Comparison of ENCODE assay signal across 26 cellular contexts in the genomic region with DNA sequence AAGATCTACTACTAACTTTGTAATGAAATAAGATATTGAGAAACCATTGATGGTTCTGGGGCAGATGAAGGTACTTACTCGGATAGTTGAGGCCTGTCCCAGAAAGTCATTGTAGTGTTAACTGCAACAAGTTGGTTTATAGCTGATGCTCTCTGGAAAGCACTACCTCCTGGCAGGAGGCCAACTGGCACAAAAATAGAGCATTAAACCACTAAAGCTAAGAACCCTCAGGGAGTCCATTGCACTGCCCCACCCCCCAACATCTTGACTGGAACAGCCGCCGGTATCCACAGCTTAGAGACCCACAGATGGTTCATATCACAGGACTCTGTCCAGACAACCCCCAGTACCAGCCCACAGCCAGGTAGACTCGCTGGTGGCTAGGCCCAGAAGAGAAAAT.
"Had no signal": no experiment of that assay in that cellular context is flagged by ENCODE, and none has a peak within 500 bp of the region (broad histone marks: within the 10 kb centered on the region; RNA-seq: fewer than 3 reads in every experiment).

No MANE protein-coding gene starts in this region.

- H3K27me3 Mint-ChIP-seq: activated CD8-positive, alpha-beta T cell treated with anti-CD3 and anti-CD28 coated beads for 36 hours; activated naive CD4-positive, alpha-beta T cell treated with anti-CD3 and anti-CD28 coated beads, Interleukin-2, amount 50 U/mL, for 24 hours; activated naive CD8-positive, alpha-beta T cell treated with anti-CD3 and anti-CD28 coated beads, Interleukin-2, amount 50 U/mL, for 24 hours; memory B cell; stimulated activated naive CD8-positive, alpha-beta T cell treated with anti-CD3 and anti-CD28 coated beads, Interleukin-15, Interleukin-2, amounts not matched to agents 100 ng/mL and 50 ng/mL, for 24 hours had no signal

- H3K27ac Mint-ChIP-seq: activated CD8-positive, alpha-beta memory T cell treated with anti-CD3 and anti-CD28 coated beads, Interleukin-2, amount 10 ng/mL, durations not matched to agents 7 days and 5 days; activated CD8-positive, alpha-beta T cell treated with anti-CD3 and anti-CD28 coated beads for 36 hours; activated naive CD4-positive, alpha-beta T cell treated with anti-CD3 and anti-CD28 coated beads, Interleukin-2, amount 50 U/mL, for 24 hours; activated naive CD8-positive, alpha-beta T cell treated with anti-CD3 and anti-CD28 coated beads, Interleukin-2, amount 50 U/mL, for 24 hours; activated T-helper 2 cell treated with anti-CD3 and anti-CD28 coated beads, Interferon-gamma antibody, Interleukin-2, Interleukin-4, amounts not matched to agents 10 μg/mL and 5 μg/mL and 100 μg/mL, durations not matched to agents 14 hours and 24 hours and 36 hours; memory B cell; naive thymus-derived CD8-positive, alpha-beta T cell; stimulated activated effector memory CD8-positive, alpha-beta T cell treated with anti-CD3 and anti-CD28 coated beads, Interleukin-12 subunit alpha, Interleukin-12 subunit beta, amount 100 ng/mL, for 72 hours; stimulated activated naive CD8-positive, alpha-beta T cell treated with anti-CD3 and anti-CD28 coated beads, Interleukin-15, Interleukin-2, amounts not matched to agents 100 ng/mL and 50 ng/mL, for 24 hours had no signal

- H3K36me3 ChIP-seq: gastroesophageal sphincter, heart left ventricle, pancreas, sigmoid colon, thoracic aorta had no signal

- H3K36me3 Mint-ChIP-seq: activated CD8-positive, alpha-beta memory T cell treated with anti-CD3 and anti-CD28 coated beads, Interleukin-2, amount 10 ng/mL, durations not matched to agents 7 days and 5 days; activated naive CD4-positive, alpha-beta T cell treated with anti-CD3 and anti-CD28 coated beads, Interleukin-2, amount 50 U/mL, for 24 hours; memory B cell; naive thymus-derived CD8-positive, alpha-beta T cell; stimulated activated effector memory CD8-positive, alpha-beta T cell treated with anti-CD3 and anti-CD28 coated beads, Interleukin-12 subunit alpha, Interleukin-12 subunit beta, amount 100 ng/mL, for 72 hours had no signal

- H3K27ac ChIP-seq: gastroesophageal sphincter, heart left ventricle, pancreas, psoas muscle, sigmoid colon, thoracic aorta had no signal

- H3K9me3 ChIP-seq: pancreas, psoas muscle, thoracic aorta had no signal

- H3K27me3 ChIP-seq: gastroesophageal sphincter, heart left ventricle, pancreas, sigmoid colon had no signal

- H3K4me1 Mint-ChIP-seq: activated CD8-positive, alpha-beta memory T cell treated with anti-CD3 and anti-CD28 coated beads, Interleukin-2, amount 10 ng/mL, durations not matched to agents 7 days and 5 days; activated naive CD4-positive, alpha-beta T cell treated with anti-CD3 and anti-CD28 coated beads, Interleukin-2, amount 50 U/mL, for 24 hours; activated naive CD8-positive, alpha-beta T cell treated with anti-CD3 and anti-CD28 coated beads, Interleukin-2, amount 50 U/mL, for 24 hours; memory B cell; naive thymus-derived CD8-positive, alpha-beta T cell; neural crest cell; stimulated activated effector memory CD8-positive, alpha-beta T cell treated with anti-CD3 and anti-CD28 coated beads, Interleukin-12 subunit alpha, Interleukin-12 subunit beta, amount 100 ng/mL, for 72 hours had no signal

- ATAC-seq: activated CD8-positive, alpha-beta memory T cell treated with anti-CD3 and anti-CD28 coated beads, Interleukin-2, amount 10 ng/mL, durations not matched to agents 7 days and 5 days; activated CD8-positive, alpha-beta T cell treated with anti-CD3 and anti-CD28 coated beads for 36 hours; activated naive CD8-positive, alpha-beta T cell treated with anti-CD3 and anti-CD28 coated beads, Interleukin-2, amount 50 U/mL, for 24 hours; gastroesophageal sphincter; heart left ventricle; naive thymus-derived CD8-positive, alpha-beta T cell; pancreas; psoas muscle; stimulated activated effector memory CD8-positive, alpha-beta T cell treated with anti-CD3 and anti-CD28 coated beads, Interleukin-12 subunit alpha, Interleukin-12 subunit beta, amount 100 ng/mL, for 72 hours had no signal

- H3K4me1 ChIP-seq: gastroesophageal sphincter, heart left ventricle, pancreas, psoas muscle, sigmoid colon had no signal

- H3K4me3 Mint-ChIP-seq: activated CD8-positive, alpha-beta memory T cell treated with anti-CD3 and anti-CD28 coated beads, Interleukin-2, amount 10 ng/mL, durations not matched to agents 7 days and 5 days; activated CD8-positive, alpha-beta T cell treated with anti-CD3 and anti-CD28 coated beads for 36 hours; activated naive CD4-positive, alpha-beta T cell treated with anti-CD3 and anti-CD28 coated beads, Interleukin-2, amount 50 U/mL, for 24 hours; activated naive CD8-positive, alpha-beta T cell treated with anti-CD3 and anti-CD28 coated beads, Interleukin-2, amount 50 U/mL, for 24 hours; memory B cell; naive thymus-derived CD8-positive, alpha-beta T cell; neural crest cell; stimulated activated effector memory CD8-positive, alpha-beta T cell treated with anti-CD3 and anti-CD28 coated beads, Interleukin-12 subunit alpha, Interleukin-12 subunit beta, amount 100 ng/mL, for 72 hours; stimulated activated naive CD8-positive, alpha-beta T cell treated with anti-CD3 and anti-CD28 coated beads, Interleukin-15, Interleukin-2, amounts not matched to agents 100 ng/mL and 50 ng/mL, for 24 hours had no signal

- DNase-seq: activated CD4-positive, alpha-beta T cell treated with anti-CD3 and anti-CD28 coated beads, Interleukin-2, amount 50 U/mL, for 1 hour; activated CD4-positive, CD25-positive, alpha-beta regulatory T cell treated with anti-CD3 and anti-CD28 coated beads, Interleukin-2, amount 50 U/mL, for 72 hours; activated CD8-positive, alpha-beta memory T cell treated with anti-CD3 and anti-CD28 coated beads, Interleukin-2, amount 10 ng/mL, durations not matched to agents 7 days and 5 days; activated CD8-positive, alpha-beta T cell treated with anti-CD3 and anti-CD28 coated beads for 36 hours; activated naive CD8-positive, alpha-beta T cell treated with anti-CD3 and anti-CD28 coated beads, Interleukin-2, amount 50 U/mL, for 24 hours; activated T-cell treated with anti-CD3 and anti-CD28 coated beads, Interleukin-2, amount 50 U/mL, for 48 hours; amygdala; central memory CD4-positive, alpha-beta T cell; heart left ventricle; midbrain; naive thymus-derived CD8-positive, alpha-beta T cell; nucleus accumbens; pancreas; psoas muscle; sigmoid colon; small intestine; stimulated activated CD4-positive, alpha-beta T cell treated with anti-CD3 and anti-CD28 coated beads, Interleukin-4, amount 100 ng/mL, for 24 hours; trophoblast cell had no signal

- H3K4me3 ChIP-seq: gastroesophageal sphincter, heart left ventricle, pancreas, psoas muscle, sigmoid colon, thoracic aorta had no signal

- H3K9me3 Mint-ChIP-seq: activated T-helper 2 cell treated with anti-CD3 and anti-CD28 coated beads, Interferon-gamma antibody, Interleukin-2, Interleukin-4, amounts not matched to agents 10 μg/mL and 5 μg/mL and 100 μg/mL, durations not matched to agents 14 hours and 24 hours and 36 hours; stimulated activated effector memory CD8-positive, alpha-beta T cell treated with anti-CD3 and anti-CD28 coated beads, Interleukin-12 subunit alpha, Interleukin-12 subunit beta, amount 100 ng/mL, for 72 hours had no signal
